ENCODE assay signal across 20 cellular contexts in genomic region chr7:39696631-39697030, GRCh38.
"Had no signal": no experiment of that assay in that cellular context is flagged by ENCODE, and none has a peak within 500 bp of the region (broad histone marks: within the 10 kb centered on the region; RNA-seq: fewer than 3 reads in every experiment).

No MANE protein-coding gene starts in this region.

- H3K27ac Mint-ChIP-seq: activated naive CD8-positive, alpha-beta T cell treated with anti-CD3 and anti-CD28 coated beads, Interleukin-2, amount 10 ng/mL, durations not matched to agents 7 days and 5 days; nephron; T-helper 2 cell treated with Interferon-gamma antibody and Interleukin-4, amounts not matched to agents 5 μg/mL and 100 μg/mL, for 36 hours had no signal

- DNase-seq: activated CD8-positive, alpha-beta memory T cell treated with anti-CD3 and anti-CD28 coated beads for 24 hours; activated CD8-positive, alpha-beta memory T cell treated with anti-CD3 and anti-CD28 coated beads, Interleukin-2, amount 50 U/mL, for 4 hours; activated naive CD4-positive, alpha-beta T cell treated with Interleukin-2 at 50 U/mL for 16 hours; activated naive CD8-positive, alpha-beta T cell treated with anti-CD3 and anti-CD28 coated beads, Interleukin-2, amount 10 ng/mL, durations not matched to agents 7 days and 5 days; activated T-cell treated with anti-CD3 and anti-CD28 coated beads, Interleukin-2, amount 50 U/mL, for 4 hours; amygdala; colonic mucosa; dorsolateral prefrontal cortex; foreskin fibroblast; heart right ventricle; left ventricle myocardium inferior; pancreas; psoas muscle; spleen; stimulated activated CD4-positive, alpha-beta T cell treated with anti-CD3 and anti-CD28 coated beads, Interleukin-4, amount 100 ng/mL, for 24 hours; stimulated activated naive CD4-positive, alpha-beta T cell treated with Interleukin-2 at 50 U/mL for 16 hours had no signal

- ATAC-seq: activated T-cell treated with anti-CD3 and anti-CD28 coated beads, Interleukin-2, amount 50 U/mL, for 4 hours; heart right ventricle; pancreas had no signal

- H3K4me3 ChIP-seq: colonic mucosa, dorsolateral prefrontal cortex, heart right ventricle, left ventricle myocardium inferior, pancreas, psoas muscle, right atrium auricular region, spleen had no signal

- H3K27ac ChIP-seq: colonic mucosa, dorsolateral prefrontal cortex, epithelial cell of prostate, heart right ventricle, left ventricle myocardium inferior, pancreas, psoas muscle, right atrium auricular region, spleen had no signal

- H3K9me3 Mint-ChIP-seq: activated T-cell treated with anti-CD3 and anti-CD28 coated beads, Interleukin-2, amount 50 U/mL, for 4 hours; nephron; T-helper 2 cell treated with Interferon-gamma antibody and Interleukin-4, amounts not matched to agents 5 μg/mL and 100 μg/mL, for 36 hours had no signal

- H3K27me3 ChIP-seq: colonic mucosa, dorsolateral prefrontal cortex, heart right ventricle, pancreas, right atrium auricular region, spleen had no signal

- H3K4me1 ChIP-seq: colonic mucosa, pancreas, psoas muscle, right atrium auricular region had no signal

- H3K27me3 Mint-ChIP-seq: activated naive CD8-positive, alpha-beta T cell treated with anti-CD3 and anti-CD28 coated beads, Interleukin-2, amount 10 ng/mL, durations not matched to agents 7 days and 5 days had no signal

- H3K9me3 ChIP-seq: colonic mucosa, heart right ventricle, left ventricle myocardium inferior, pancreas, psoas muscle, right atrium auricular region had no signal

- H3K4me1 Mint-ChIP-seq: nephron had no signal

- H3K4me3 Mint-ChIP-seq: activated naive CD8-positive, alpha-beta T cell treated with anti-CD3 and anti-CD28 coated beads, Interleukin-2, amount 10 ng/mL, durations not matched to agents 7 days and 5 days; activated T-cell treated with anti-CD3 and anti-CD28 coated beads, Interleukin-2, amount 50 U/mL, for 4 hours; nephron; T-helper 2 cell treated with Interferon-gamma antibody and Interleukin-4, amounts not matched to agents 5 μg/mL and 100 μg/mL, for 36 hours had no signal
